Comparison of ENCODE assay signal across 12 cellular contexts in genomic region chrX:48532201-48532600, GRCh38. TPM values are rescaled to one million over a fixed set of nuclear protein-coding genes. Genes with fewer than 3 reads are reported as not detected.
DNase-seq lines count a peak whose midpoint lies in the region; ATAC-seq, FAIRE-seq and TF ChIP-seq lines count a peak whose summit lies in the region.
"Had no signal": no experiment of that assay in that cellular context is flagged by ENCODE, and none has a peak within 500 bp of the region (broad histone marks: within the 10 kb centered on the region; RNA-seq: fewer than 3 reads in every experiment).

No MANE protein-coding gene starts in this region.

- no peak overlapping the region for H4K8ac ChIP-seq in H1 (ENCODE audit: extremely low read depth, insufficient read depth, low read length)

- H3K4me1 ChIP-seq in H1 (replicated peaks in 1 of 4; ENCODE audit: control insufficient read depth in 3 of 4, insufficient read depth in 4 of 4, low read length in 3 of 4), result no peaks in the 10 kb centered on the region
- H3K4me1 ChIP-seq: tibial artery had no signal

- no peaks in the 10 kb centered on the region for H3K27me3 Mint-ChIP-seq in T-helper 1 cell treated with Interleukin-12 subunit alpha and Interleukin-12 subunit beta and Interleukin-4 antibody, amounts not matched to agents 30 μg/mL and 1 μg/mL, for 36 hours (ENCODE audit: low read depth)
- H3K27me3 Mint-ChIP-seq in osteocyte (ENCODE audit: unreplicated experiment), result no peaks in the 10 kb centered on the region

- H4K5ac ChIP-seq in H1 (ENCODE audit: insufficient read length, low read depth, low read length), result no peak overlapping the region

- H2BK5ac ChIP-seq in H1 (ENCODE audit: low read depth, low read length), result no peak overlapping the region

- H3K27ac Mint-ChIP-seq in T-helper 1 cell treated with Interleukin-12 subunit alpha and Interleukin-12 subunit beta and Interleukin-4 antibody, amounts not matched to agents 30 μg/mL and 1 μg/mL, for 36 hours, result peak overlapping the region; percentile 93
- H3K27ac Mint-ChIP-seq in osteocyte (ENCODE audit: unreplicated experiment), result peak overlapping the region; percentile 83

- no peak for TF ChIP-seq EP300 in H1 (IDR thresholded peaks at IDR 0.05; ENCODE audit: borderline replicate concordance in 1 of 2, low read depth in 2 of 2, low read length in 2 of 2)

- no peak for TF ChIP-seq RAD21 in H1 (IDR thresholded peaks at IDR 0.05 in 1 of 2, conservative IDR thresholded peaks at IDR 0.05 in 1 of 2; ENCODE audit: low read depth in 2 of 2, low read length in 2 of 2)

- ATAC-seq in HG03378 (IDR thresholded peaks at IDR 0.05; ENCODE audit: unreplicated experiment), result no peak

- DNase-seq in T-helper 1 cell (no peak), RWPE1 (ENCODE audit: low spot score) (no peak), H1 (ENCODE audit: low read depth in 1 of 2, low spot score in 2 of 2) (no peak), osteocyte (ENCODE audit: extremely low spot score, unreplicated experiment) (no peak), ecto neural progenitor cell (ENCODE audit: low spot score) (no peak), COR-L47 (lab: John Stamatoyannopoulos, UW) (no peak)
- DNase-seq: activated CD8-positive, alpha-beta memory T cell treated with anti-CD3 and anti-CD28 coated beads for 24 hours; anterior cingulate cortex; NCI-H2081; tibial artery had no signal

- no peak overlapping the region for H2BK15ac ChIP-seq in H1 (ENCODE audit: low read length)

- peaks cover 15% of the 10 kb centered on the region for H3K4me1 Mint-ChIP-seq in T-helper 1 cell treated with Interleukin-12 subunit alpha and Interleukin-12 subunit beta and Interleukin-4 antibody, amounts not matched to agents 30 μg/mL and 1 μg/mL, for 36 hours (ENCODE audit: low read depth)
- H3K4me1 Mint-ChIP-seq in osteocyte (ENCODE audit: unreplicated experiment), result peaks cover 8% of the 10 kb centered on the region

- no peaks in the 10 kb centered on the region for H3K27me3 ChIP-seq in H1 (replicated peaks in 1 of 4; ENCODE audit: control insufficient read depth in 3 of 4, extremely low read depth in 1 of 4, insufficient read depth in 3 of 4, low read length in 3 of 4)
- H3K27me3 ChIP-seq: tibial artery had no signal

- TF ChIP-seq CTCF in RWPE1 (conservative IDR thresholded peaks at IDR 0.05; ENCODE audit: low read depth), result no peak
- no peak for TF ChIP-seq CTCF in H1 (IDR thresholded peaks at IDR 0.05; ENCODE audit: control extremely low read depth in 1 of 3, insufficient read depth in 1 of 3, low read depth in 1 of 3, low read length in 3 of 3)
- no peak for TF ChIP-seq CTCF in osteocyte (IDR thresholded peaks at IDR 0.05)

- H3K79me2 ChIP-seq in H1 (ENCODE audit: control insufficient read depth in 1 of 2, insufficient read depth in 2 of 2, low read length in 2 of 2), result no peaks in the 10 kb centered on the region

- peak overlapping the region; percentile 61; the same call in 1 of the 2 replicates for H3K27ac ChIP-seq in RWPE1
- H3K27ac ChIP-seq in H1 (ENCODE audit: low read depth, low read length), result no peak overlapping the region
- H3K27ac ChIP-seq: tibial artery had no signal

- no peak overlapping the region for H4K91ac ChIP-seq in H1 (replicated peaks; ENCODE audit: insufficient read length, low read length)

- no peak overlapping the region for H3K18ac ChIP-seq in H1 (ENCODE audit: extremely low read depth, low read length)

- H2AK5ac ChIP-seq in H1 (ENCODE audit: low read depth, low read length), result no peak overlapping the region

- H3K4me3 Mint-ChIP-seq in T-helper 1 cell treated with Interleukin-12 subunit alpha and Interleukin-12 subunit beta and Interleukin-4 antibody, amounts not matched to agents 30 μg/mL and 1 μg/mL, for 36 hours, result no peak overlapping the region
- H3K4me3 Mint-ChIP-seq in osteocyte (ENCODE audit: unreplicated experiment), result no peak overlapping the region

- no peaks in the 10 kb centered on the region for H3K9me3 ChIP-seq in H1 (ENCODE audit: insufficient read depth in 2 of 2, low read depth in 1 of 2, low read length in 1 of 2)
- H3K9me3 ChIP-seq: tibial artery had no signal

- no peaks in the 10 kb centered on the region for H4K20me1 ChIP-seq in H1 (replicated peaks in 1 of 2; ENCODE audit: control insufficient read depth in 1 of 2, insufficient read depth in 2 of 2, low read length in 2 of 2)

- no peak overlapping the region for H2BK12ac ChIP-seq in H1 (ENCODE audit: low read depth, low read length)

- no peak overlapping the region for H3K4me2 ChIP-seq in H1 (ENCODE audit: insufficient read depth in 1 of 2, low read depth in 2 of 2, low read length in 2 of 2)

- peaks cover 20% of the 10 kb centered on the region for H3K36me3 Mint-ChIP-seq in T-helper 1 cell treated with Interleukin-12 subunit alpha and Interleukin-12 subunit beta and Interleukin-4 antibody, amounts not matched to agents 30 μg/mL and 1 μg/mL, for 36 hours (ENCODE audit: low read depth)
- H3K36me3 Mint-ChIP-seq in osteocyte (ENCODE audit: unreplicated experiment), result peaks cover 5% of the 10 kb centered on the region

- peaks cover 0 to 22% (median 11%) of the 10 kb centered on the region in 4 experiments; a peak in 6 of 8 replicates for H3K36me3 ChIP-seq in H1 (ENCODE audit: control insufficient read depth in 2 of 4, insufficient read depth in 4 of 4, low read length in 3 of 4)

- no peaks in the 10 kb centered on the region for H3K23me2 ChIP-seq in H1 (ENCODE audit: low read depth, low read length)

- H2BK20ac ChIP-seq in H1 (ENCODE audit: low read length), result no peak overlapping the region

- H3K9me3 Mint-ChIP-seq in T-helper 1 cell treated with Interleukin-12 subunit alpha and Interleukin-12 subunit beta and Interleukin-4 antibody, amounts not matched to agents 30 μg/mL and 1 μg/mL, for 36 hours, result no peaks in the 10 kb centered on the region
- no peaks in the 10 kb centered on the region for H3K9me3 Mint-ChIP-seq in osteocyte (ENCODE audit: unreplicated experiment)

- H3K14ac ChIP-seq in H1 (ENCODE audit: insufficient read length), result no peak overlapping the region

- no peak overlapping the region for H3K9ac ChIP-seq in H1 (replicated peaks in 1 of 4; ENCODE audit: extremely low read depth in 1 of 4, low read depth in 3 of 4, low read length in 3 of 4)

- CTCF ChIA-PET in RWPE1 (lab: Yijun Ruan, JAX), result interaction anchor here (0.6 kb wide), 1 partner anchor 58 kb away, joined by 3 read pairs; no protein-coding TSS in a partner anchor
- CTCF ChIA-PET in H1 (lab: Charles Lee; ENCODE audit: partially characterized antibody), result no interaction called here

- POLR2A ChIA-PET in RWPE1 (lab: Yijun Ruan, JAX; ENCODE audit: low non-redundant PET) (interaction anchor here (0.7 kb wide), 1 partner anchor 485 kb away, joined by 4 read pairs; no protein-coding TSS in a partner anchor), H1 (lab: Charles Lee; ENCODE audit: partially characterized antibody) (interaction anchor here (0.8 to 3.3 kb wide), 2 partner anchors 38 to 46 kb away, joined by 3 to 10 read pairs; no protein-coding TSS in a partner anchor)

- H3K4me3 ChIP-seq in H1 (ENCODE audit: extremely low read depth in 1 of 4, insufficient read depth in 2 of 4, low read depth in 3 of 4, low read length in 4 of 4), result no peak overlapping the region
- H3K4me3 ChIP-seq: tibial artery had no signal

- no peak overlapping the region for H3K23ac ChIP-seq in H1 (ENCODE audit: insufficient read length)

- FAIRE-seq in H1 (lab: Jason Lieb, UNC), result no peak

- TF ChIP-seq POLR2A in H1 (IDR thresholded peaks at IDR 0.05; ENCODE audit: control extremely low read depth in 1 of 2, low read depth in 2 of 2, low read length in 2 of 2), result no peak

- 89% methylated on average over 1 of the region's 1 CpG; no CpG with 5 or more reads in 1 of the 2 experiments for WGBS in H1 (ENCODE audit: extremely low coverage in 1 of 2, insufficient coverage in 1 of 2, insufficient read length in 1 of 2, insufficient replicate concordance in 2 of 2, low coverage in 1 of 2, low lambda C conversion rate in 2 of 2, missing lambda C conversion rate in 1 of 2), 2 experiments

- H3K56ac ChIP-seq in H1 (replicated peaks; ENCODE audit: insufficient read length, low read depth, low read length), result no peak overlapping the region

- no peak overlapping the region for H3K4ac ChIP-seq in H1 (replicated peaks; ENCODE audit: insufficient read length, low read depth, low read length)

- H3K79me1 ChIP-seq in H1 (ENCODE audit: low read depth, low read length), result no peaks in the 10 kb centered on the region

- H2BK120ac ChIP-seq in H1 (replicated peaks; ENCODE audit: low read depth, low read length), result no peak overlapping the region

- H2AFZ ChIP-seq in H1 (ENCODE audit: low read length), result no peak overlapping the region

RNA-seq across cellular contexts. Expression of gene TBC1D25, which starts 7.3 kb away (rescaled TPM):
- 6.5 and 9.7 TPM in 2 replicates for total RNA-seq in H1 (2021; fragmentation: NEBNext Ultra II Directional; extraction: Animal tissue kit (Norgen Biotek cat#: 25700))
- polyA plus RNA-seq in H1 (2011; rRNA removed), result 6.8 and 11.4 TPM in 2 replicates
- polyA plus RNA-seq in H1 (2011; cell fraction: cytosol; rRNA removed), result 5.9 TPM
- polyA plus RNA-seq in H1 (2011; cell fraction: nucleus; rRNA removed), result 12.4 TPM
- polyA plus RNA-seq in H1 (2012, experiment 1 of 2), result 5.5 to 8.0 TPM (median 7.1 TPM) in 4 replicates
- 5.9 TPM for polyA plus RNA-seq in H1 (2012, experiment 2 of 2)
- 4.1 TPM for polyA plus RNA-seq in H1 (2013, experiment 1 of 2)
- 3.5 TPM for polyA plus RNA-seq in H1 (2013, experiment 2 of 2)
- 7.9 and 10.7 TPM in 2 replicates for polyA minus RNA-seq in H1 (2011; rRNA and poly(A)+ RNA removed)
- 4.9 TPM for polyA minus RNA-seq in H1 (2011; cell fraction: cytosol; rRNA and poly(A)+ RNA removed)
- 5.4 TPM for polyA minus RNA-seq in H1 (2011; cell fraction: nucleus; rRNA and poly(A)+ RNA removed)
- 16.4 and 19.9 TPM in 2 replicates for total RNA-seq in osteocyte

RNA-seq across cellular contexts. Expression of gene EBP, which starts 10.6 kb away (rescaled TPM):
- total RNA-seq in H1 (2021; fragmentation: NEBNext Ultra II Directional; extraction: Animal tissue kit (Norgen Biotek cat#: 25700)), result 143 and 145 TPM in 2 replicates
- polyA plus RNA-seq in H1 (2011; rRNA removed), result 286 and 288 TPM in 2 replicates
- polyA plus RNA-seq in H1 (2011; cell fraction: cytosol; rRNA removed), result 201 TPM
- 280 TPM for polyA plus RNA-seq in H1 (2011; cell fraction: nucleus; rRNA removed)
- 113 to 201 TPM (median 196 TPM) in 4 replicates for polyA plus RNA-seq in H1 (2012, experiment 1 of 2)
- polyA plus RNA-seq in H1 (2012, experiment 2 of 2), result 239 TPM
- polyA plus RNA-seq in H1 (2013, experiment 1 of 2), result 197 TPM
- 213 TPM for polyA plus RNA-seq in H1 (2013, experiment 2 of 2)
- polyA minus RNA-seq in H1 (2011; rRNA and poly(A)+ RNA removed), result 234 and 273 TPM in 2 replicates
- 97.8 TPM for polyA minus RNA-seq in H1 (2011; cell fraction: cytosol; rRNA and poly(A)+ RNA removed)
- polyA minus RNA-seq in H1 (2011; cell fraction: nucleus; rRNA and poly(A)+ RNA removed), result 59.6 TPM
- total RNA-seq in osteocyte, result 39.3 and 42.5 TPM in 2 replicates

RNA-seq across cellular contexts. Expression of gene PORCN, which starts 23.4 kb away (rescaled TPM):
- total RNA-seq in H1 (2021; fragmentation: NEBNext Ultra II Directional; extraction: Animal tissue kit (Norgen Biotek cat#: 25700)), result 14.0 and 14.6 TPM in 2 replicates
- 34.1 and 47.0 TPM in 2 replicates for polyA plus RNA-seq in H1 (2011; rRNA removed)
- 28.5 TPM for polyA plus RNA-seq in H1 (2011; cell fraction: cytosol; rRNA removed)
- polyA plus RNA-seq in H1 (2011; cell fraction: nucleus; rRNA removed), result 53.4 TPM
- polyA plus RNA-seq in H1 (2012, experiment 1 of 2), result 13.3 to 20.3 TPM (median 19.6 TPM) in 4 replicates
- polyA plus RNA-seq in H1 (2012, experiment 2 of 2), result 19.4 TPM
- polyA plus RNA-seq in H1 (2013, experiment 1 of 2), result 19.4 TPM
- polyA plus RNA-seq in H1 (2013, experiment 2 of 2), result 19.4 TPM
- polyA minus RNA-seq in H1 (2011; rRNA and poly(A)+ RNA removed), result 21.6 and 31.2 TPM in 2 replicates
- polyA minus RNA-seq in H1 (2011; cell fraction: cytosol; rRNA and poly(A)+ RNA removed), result 18.1 TPM
- 15.4 TPM for polyA minus RNA-seq in H1 (2011; cell fraction: nucleus; rRNA and poly(A)+ RNA removed)
- 16.9 and 20.2 TPM in 2 replicates for total RNA-seq in osteocyte

RNA-seq across cellular contexts. Expression of gene RBM3, which starts 42.1 kb away (rescaled TPM):
- 159 and 164 TPM in 2 replicates for total RNA-seq in H1 (2021; fragmentation: NEBNext Ultra II Directional; extraction: Animal tissue kit (Norgen Biotek cat#: 25700))
- polyA plus RNA-seq in H1 (2011; rRNA removed), result 73.2 and 99.6 TPM in 2 replicates
- polyA plus RNA-seq in H1 (2011; cell fraction: cytosol; rRNA removed), result 135 TPM
- 70.3 TPM for polyA plus RNA-seq in H1 (2011; cell fraction: nucleus; rRNA removed)
- polyA plus RNA-seq in H1 (2012, experiment 1 of 2), result 170 to 257 TPM (median 204 TPM) in 4 replicates
- 98.3 TPM for polyA plus RNA-seq in H1 (2012, experiment 2 of 2)
- 150 TPM for polyA plus RNA-seq in H1 (2013, experiment 1 of 2)
- polyA plus RNA-seq in H1 (2013, experiment 2 of 2), result 137 TPM
- polyA minus RNA-seq in H1 (2011; rRNA and poly(A)+ RNA removed), result 154 and 219 TPM in 2 replicates
- polyA minus RNA-seq in H1 (2011; cell fraction: cytosol; rRNA and poly(A)+ RNA removed), result 80.5 TPM
- polyA minus RNA-seq in H1 (2011; cell fraction: nucleus; rRNA and poly(A)+ RNA removed), result 130 TPM
- total RNA-seq in osteocyte, result 298 and 325 TPM in 2 replicates

RNA-seq across cellular contexts. Expression of gene FTSJ1, which starts 56.2 kb away (rescaled TPM):
- 55.4 and 62.4 TPM in 2 replicates for total RNA-seq in H1 (2021; fragmentation: NEBNext Ultra II Directional; extraction: Animal tissue kit (Norgen Biotek cat#: 25700))
- polyA plus RNA-seq in H1 (2011; rRNA removed), result 80.4 and 104 TPM in 2 replicates
- polyA plus RNA-seq in H1 (2011; cell fraction: cytosol; rRNA removed), result 58.6 TPM
- 99.3 TPM for polyA plus RNA-seq in H1 (2011; cell fraction: nucleus; rRNA removed)
- polyA plus RNA-seq in H1 (2012, experiment 1 of 2), result 52.7 to 58.3 TPM (median 58.2 TPM) in 4 replicates
- polyA plus RNA-seq in H1 (2012, experiment 2 of 2), result 69.8 TPM
- polyA plus RNA-seq in H1 (2013, experiment 1 of 2), result 48.6 TPM
- polyA plus RNA-seq in H1 (2013, experiment 2 of 2), result 47.0 TPM
- polyA minus RNA-seq in H1 (2011; rRNA and poly(A)+ RNA removed), result 34.5 and 35.1 TPM in 2 replicates
- 19.8 TPM for polyA minus RNA-seq in H1 (2011; cell fraction: cytosol; rRNA and poly(A)+ RNA removed)
- polyA minus RNA-seq in H1 (2011; cell fraction: nucleus; rRNA and poly(A)+ RNA removed), result 22.7 TPM
- total RNA-seq in osteocyte, result 47.6 and 57.1 TPM in 2 replicates
